In genomic region chr12:31362115-31362758, GRCh38 we compare ENCODE assay signal across 8 cellular contexts. TPM values are rescaled to one million over a fixed set of nuclear protein-coding genes. Genes with fewer than 3 reads are reported as not detected.
DNase-seq lines count a peak whose midpoint lies in the region; ATAC-seq and TF ChIP-seq lines count a peak whose summit lies in the region.

No MANE protein-coding gene starts in this region.

- peaks cover 20% of the 10 kb centered on the region for H3K27me3 Mint-ChIP-seq in T-helper 17 cell

- in situ Hi-C loops in KBM-7 (cut with MboI; ENCODE audit: low pct_unique_long_range_greater_than_20kb, low sequenced_read_pairs): no loop called here

- peaks cover 0 to 9% (median 0%) of the 10 kb centered on the region in 4 donors for H3K4me1 ChIP-seq in tibial nerve

- H3K9me3 ChIP-seq in T-helper 17 cell (ENCODE audit: control insufficient read depth, low read length, poor library complexity, severe bottlenecking) (no peaks in the 10 kb centered on the region), tibial nerve (no peaks in the 10 kb centered on the region)

- peak overlapping the region; percentile 45 for H3K27ac Mint-ChIP-seq in T-helper 17 cell

- no peak overlapping the region for H3K27ac ChIP-seq in tibial nerve

- WGBS in tibial nerve, 2 donors: 40 to 51% methylated on average over 13 of the region's 13 CpGs

- TF ChIP-seq EP300 in tibial nerve (IDR thresholded peaks at IDR 0.05): no peak

- intact Hi-C loops in left colon (cut with DNase I, micrococcal nuclease): no loop called here

- peak; percentile 50 for ATAC-seq in GM21529 (IDR thresholded peaks at IDR 0.05; ENCODE audit: unreplicated experiment)
- no peak for ATAC-seq in T-helper 17 cell
- peak; percentile 71 for ATAC-seq in left colon

- H3K4me1 Mint-ChIP-seq in T-helper 17 cell: peaks cover 12% of the 10 kb centered on the region

- DNase-seq in GM12864 (ENCODE audit: low read depth) (no peak), KBM-7 (peak; percentile 69), T-helper 17 cell (no peak), left colon (peak; percentile 50 to 61), tibial nerve (ENCODE audit: low spot score in 2 of 2) (no peak), HUDEP-2 (lab: John Stamatoyannopoulos, UW; ENCODE audit: unreplicated experiment in 76 of 76) (no peak), A172 (ENCODE audit: low spot score) (no peak)

- H3K4me3 ChIP-seq in GM12864 (ENCODE audit: low read depth, low read length): peak overlapping the region; percentile 21; the same call in 1 of the 2 replicates
- H3K4me3 ChIP-seq in tibial nerve: no peak overlapping the region

- peak overlapping the region; percentile 76 for H3K4me3 Mint-ChIP-seq in T-helper 17 cell

- no peaks in the 10 kb centered on the region for H3K27me3 ChIP-seq in tibial nerve

- H3K36me3 ChIP-seq in tibial nerve: no peaks in the 10 kb centered on the region

- no peak for TF ChIP-seq POLR2A in tibial nerve (IDR thresholded peaks at IDR 0.05)

- TF ChIP-seq CTCF in GM12864 (IDR thresholded peaks at IDR 0.05; ENCODE audit: low read depth, low read length, missing control alignments): no peak
- TF ChIP-seq CTCF in tibial nerve (IDR thresholded peaks at IDR 0.05): no peak

- no peaks in the 10 kb centered on the region for H3K36me3 Mint-ChIP-seq in T-helper 17 cell (ENCODE audit: low read depth)

RNA-seq across cellular contexts. Expression of gene SINHCAF, which starts 36.3 kb away (rescaled TPM):
- 10 to 100 TPM; 87.1 to 95.7 TPM for total RNA-seq in T-helper 17 cell
- total RNA-seq in left colon: 10 to 100 TPM; 66.7 to 71.0 TPM
- total RNA-seq in tibial nerve: 10 to 100 TPM in 2 of 4 donors, 1 to 10 TPM in 2; 7.5 to 18.6 (median 10.5) TPM
- 66.4 and 92.8 TPM in 2 replicates for total RNA-seq in A172 (2014; rRNA removed; shearing (Covaris generic))

Comparison
In these comparisons a context has a peak if more than half of its experiments do, and no peak if none do; other contexts are left out.
1. DNase-seq: peak in KBM-7 (single experiment) and left colon (2 of 2); none in GM12864 (single experiment), T-helper 17 cell (0 of 3), tibial nerve (0 of 2), HUDEP-2 (0 of 76) and A172 (single experiment).